27 cellular contexts compared by ENCODE assay signal in the genomic region with DNA sequence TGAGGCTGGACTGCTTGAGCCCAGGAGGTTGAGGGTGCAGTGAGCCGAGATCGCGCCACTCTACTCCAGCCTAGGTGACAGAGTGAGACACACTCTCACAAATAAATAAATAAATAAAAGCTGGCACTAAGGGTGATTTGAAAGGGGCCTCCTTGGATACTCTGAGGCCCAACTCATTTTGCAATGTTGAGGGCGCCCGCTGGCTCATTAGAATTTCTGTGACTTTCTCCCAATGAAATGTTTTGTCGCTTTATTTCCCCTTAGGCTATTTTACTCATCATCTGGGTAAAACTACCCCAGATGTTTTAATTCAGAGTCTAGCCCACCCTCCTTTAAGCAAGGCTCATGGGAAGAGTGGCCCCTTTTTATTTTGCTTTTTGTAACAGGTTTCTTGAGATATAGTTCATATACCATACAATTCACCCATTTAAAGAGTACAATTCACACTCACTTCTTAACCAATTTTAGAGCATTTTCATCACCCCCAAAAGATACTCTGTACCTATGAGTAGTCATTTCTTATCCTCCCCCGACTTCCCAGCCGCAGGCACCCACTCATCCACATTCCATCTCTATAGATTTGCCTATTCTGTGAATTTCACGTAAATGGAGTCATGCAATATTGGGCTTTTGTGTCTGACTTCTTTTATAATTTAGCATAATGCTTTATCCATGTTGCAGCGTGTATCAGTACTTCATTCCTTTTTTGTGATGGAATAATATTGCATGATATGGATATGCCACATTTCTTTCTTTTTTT.
"Had no signal": no experiment of that assay in that cellular context is flagged by ENCODE, and none has a peak within 500 bp of the region (broad histone marks: within the 10 kb centered on the region; RNA-seq: fewer than 3 reads in every experiment).

No MANE protein-coding gene starts in this region.

- H3K9me3 Mint-ChIP-seq: natural killer cell treated with Interleukin-12 subunit alpha and Interleukin-12 subunit beta and Interleukin-15 and Interleukin-18, amount 100 ng/mL, for 72 hours; nephron progenitor cell; neural crest cell; stimulated activated naive CD8-positive, alpha-beta T cell treated with anti-CD3 and anti-CD28 coated beads, Interleukin-15, amount 100 ng/mL, for 72 hours had no signal

- H3K36me3 ChIP-seq: neutrophil, pancreas, prostate gland, right lobe of liver, sigmoid colon, suprapubic skin, tibial artery, transverse colon, upper lobe of left lung, vagina had no signal

- H3K4me3 ChIP-seq: pancreas, prostate gland, right lobe of liver, sigmoid colon, suprapubic skin, testis, tibial artery, transverse colon, upper lobe of left lung, vagina had no signal

- H3K9me3 ChIP-seq: neutrophil, pancreas, prostate gland, right lobe of liver, sigmoid colon, suprapubic skin, testis, tibial artery, transverse colon, upper lobe of left lung, vagina had no signal

- H3K27ac ChIP-seq: neutrophil, pancreas, prostate gland, right lobe of liver, sigmoid colon, suprapubic skin, testis, tibial artery, transverse colon, upper lobe of left lung, vagina had no signal

- ATAC-seq: naive thymus-derived CD8-positive, alpha-beta T cell; natural killer cell treated with Interleukin-12 subunit alpha and Interleukin-12 subunit beta and Interleukin-15 and Interleukin-18, amount 100 ng/mL, for 72 hours; pancreas; right cardiac atrium; right lobe of liver; stimulated activated naive CD8-positive, alpha-beta T cell treated with anti-CD3 and anti-CD28 coated beads, Interleukin-15, amount 100 ng/mL, for 72 hours; stimulated activated naive CD8-positive, alpha-beta T cell treated with anti-CD3 and anti-CD28 coated beads, Interleukin-15, Interleukin-2, amounts not matched to agents 100 U/mL and 50 U/mL, for 24 hours had no signal

- H3K27ac Mint-ChIP-seq: naive thymus-derived CD8-positive, alpha-beta T cell; natural killer cell treated with Interleukin-12 subunit alpha and Interleukin-12 subunit beta and Interleukin-15 and Interleukin-18, amount 100 ng/mL, for 72 hours; nephron progenitor cell; stimulated activated naive CD8-positive, alpha-beta T cell treated with anti-CD3 and anti-CD28 coated beads, Interleukin-15, amount 100 ng/mL, for 72 hours had no signal

- H3K4me3 Mint-ChIP-seq: naive B cell; naive thymus-derived CD8-positive, alpha-beta T cell; natural killer cell treated with Interleukin-12 subunit alpha and Interleukin-12 subunit beta and Interleukin-15 and Interleukin-18, amount 100 ng/mL, for 72 hours; nephron progenitor cell; neural crest cell; stimulated activated naive CD8-positive, alpha-beta T cell treated with anti-CD3 and anti-CD28 coated beads, Interleukin-15, amount 100 ng/mL, for 72 hours had no signal

- H3K4me1 ChIP-seq: prostate gland, right lobe of liver, sigmoid colon, suprapubic skin, testis, tibial artery, transverse colon, upper lobe of left lung, vagina had no signal

- DNase-seq: naive B cell; naive thymus-derived CD8-positive, alpha-beta T cell; nucleus accumbens; pancreas; right cardiac atrium; right lobe of liver; sigmoid colon; small intestine; stimulated activated CD4-positive, alpha-beta T cell treated with anti-CD3 and anti-CD28 coated beads, Interleukin-1b, Interleukin-23, amount 100 ng/mL, for 48 hours; stimulated activated CD4-positive, alpha-beta T cell treated with anti-CD3 and anti-CD28 coated beads, Interleukin-4, amount 100 ng/mL, for 1 hour; stimulated activated CD4-positive, alpha-beta T cell treated with anti-CD3 and anti-CD28 coated beads, Interleukin-4, amount 100 ng/mL, for 4 hours; stimulated activated CD8-positive, alpha-beta memory T cell treated with anti-CD3 and anti-CD28 coated beads, Interleukin-4, amount 100 ng/mL, for 48 hours; stimulated activated naive CD4-positive, alpha-beta T cell; stimulated activated naive CD8-positive, alpha-beta T cell treated with anti-CD3 and anti-CD28 coated beads, Interleukin-15, amount 100 ng/mL, for 72 hours; stimulated activated naive CD8-positive, alpha-beta T cell treated with anti-CD3 and anti-CD28 coated beads, Interleukin-15, Interleukin-2, amounts not matched to agents 100 U/mL and 50 U/mL, for 24 hours; substantia nigra; testis; tibial artery; transverse colon; upper lobe of left lung had no signal

- H3K4me1 Mint-ChIP-seq: naive B cell; naive thymus-derived CD8-positive, alpha-beta T cell; stimulated activated naive CD8-positive, alpha-beta T cell treated with anti-CD3 and anti-CD28 coated beads, Interleukin-15, amount 100 ng/mL, for 72 hours had no signal

- H3K27me3 ChIP-seq: pancreas, right lobe of liver, sigmoid colon, suprapubic skin, testis, transverse colon, upper lobe of left lung, vagina had no signal

- H3K36me3 Mint-ChIP-seq: naive B cell; naive thymus-derived CD8-positive, alpha-beta T cell; natural killer cell treated with Interleukin-12 subunit alpha and Interleukin-12 subunit beta and Interleukin-15 and Interleukin-18, amount 100 ng/mL, for 72 hours had no signal
